14 cellular contexts compared by ENCODE assay signal in genomic region chr22:46605117-46605516, GRCh38. TPM values are rescaled to one million over a fixed set of nuclear protein-coding genes. Genes with fewer than 3 reads are reported as not detected.
DNase-seq lines count a peak whose midpoint lies in the region; ATAC-seq and TF ChIP-seq lines count a peak whose summit lies in the region.
"Had no signal": no experiment of that assay in that cellular context is flagged by ENCODE, and none has a peak within 500 bp of the region (broad histone marks: within the 10 kb centered on the region; RNA-seq: fewer than 3 reads in every experiment).

No MANE protein-coding gene starts in this region.

- H3K27me3 Mint-ChIP-seq in activated CD4-positive, alpha-beta T cell treated with anti-CD3 and anti-CD28 coated beads for 36 hours: no peaks in the 10 kb centered on the region
- no peaks in the 10 kb centered on the region for H3K27me3 Mint-ChIP-seq in natural killer cell treated with Interleukin-12 subunit alpha and Interleukin-12 subunit beta and Interleukin-15 and Interleukin-18, amount 100 ng/mL, for 72 hours
- H3K27me3 Mint-ChIP-seq in natural killer cell (ENCODE audit: low read depth in 2 of 2): no peaks in the 10 kb centered on the region
- H3K27me3 Mint-ChIP-seq in activated T-helper 2 cell treated with anti-CD3 and anti-CD28 coated beads, Interferon-gamma antibody, Interleukin-2, Interleukin-4, amounts not matched to agents 10 μg/mL and 5 μg/mL and 100 μg/mL, durations not matched to agents 14 hours and 24 hours and 36 hours (ENCODE audit: low read depth): no peaks in the 10 kb centered on the region
- no peaks in the 10 kb centered on the region for H3K27me3 Mint-ChIP-seq in naive thymus-derived CD4-positive, alpha-beta T cell
- H3K27me3 Mint-ChIP-seq: CD4-positive, CD25-positive, alpha-beta regulatory T cell had no signal

- H3K36me3 ChIP-seq in naive thymus-derived CD4-positive, alpha-beta T cell (ENCODE audit: control insufficient read depth in 2 of 3, insufficient read depth in 3 of 3, low read length in 3 of 3): no peaks in the 10 kb centered on the region
- H3K36me3 ChIP-seq: BLaER1 treated with 17β-estradiol and CSF1 and Interleukin-3, amounts not matched to agents 10 nM and 100 nM had no signal

- peaks cover 16% of the 10 kb centered on the region for H3K4me1 Mint-ChIP-seq in activated CD4-positive, alpha-beta T cell treated with anti-CD3 and anti-CD28 coated beads for 36 hours
- peaks cover 11 to 17% of the 10 kb centered on the region in 2 donors for H3K4me1 Mint-ChIP-seq in natural killer cell treated with Interleukin-12 subunit alpha and Interleukin-12 subunit beta and Interleukin-15 and Interleukin-18, amount 100 ng/mL, for 72 hours (ENCODE audit: low read depth in 2 of 2)
- H3K4me1 Mint-ChIP-seq in natural killer cell: peaks cover 10 to 28% of the 10 kb centered on the region in 2 donors
- peaks cover 14% of the 10 kb centered on the region for H3K4me1 Mint-ChIP-seq in activated T-helper 2 cell treated with anti-CD3 and anti-CD28 coated beads, Interferon-gamma antibody, Interleukin-2, Interleukin-4, amounts not matched to agents 10 μg/mL and 5 μg/mL and 100 μg/mL, durations not matched to agents 14 hours and 24 hours and 36 hours (ENCODE audit: low read depth)
- peaks cover 11 to 19% (median 16%) of the 10 kb centered on the region in 7 donors for H3K4me1 Mint-ChIP-seq in naive thymus-derived CD4-positive, alpha-beta T cell

- H3K36me3 Mint-ChIP-seq in activated CD4-positive, alpha-beta T cell treated with anti-CD3 and anti-CD28 coated beads for 36 hours (ENCODE audit: low read depth): peaks cover 3% of the 10 kb centered on the region
- no peaks in the 10 kb centered on the region for H3K36me3 Mint-ChIP-seq in natural killer cell treated with Interleukin-12 subunit alpha and Interleukin-12 subunit beta and Interleukin-15 and Interleukin-18, amount 100 ng/mL, for 72 hours
- no peaks in the 10 kb centered on the region for H3K36me3 Mint-ChIP-seq in natural killer cell
- peaks cover 17% of the 10 kb centered on the region for H3K36me3 Mint-ChIP-seq in activated T-helper 2 cell treated with anti-CD3 and anti-CD28 coated beads, Interferon-gamma antibody, Interleukin-2, Interleukin-4, amounts not matched to agents 10 μg/mL and 5 μg/mL and 100 μg/mL, durations not matched to agents 14 hours and 24 hours and 36 hours (ENCODE audit: low read depth)
- H3K36me3 Mint-ChIP-seq in naive thymus-derived CD4-positive, alpha-beta T cell: peaks cover 0 to 7% (median 0%) of the 10 kb centered on the region in 5 donors
- H3K36me3 Mint-ChIP-seq: CD4-positive, CD25-positive, alpha-beta regulatory T cell had no signal

- ATAC-seq in activated CD4-positive, alpha-beta T cell treated with anti-CD3 and anti-CD28 coated beads for 36 hours: no peak
- ATAC-seq in natural killer cell treated with Interleukin-12 subunit alpha and Interleukin-12 subunit beta and Interleukin-15 and Interleukin-18, amount 100 ng/mL, for 72 hours: no peak
- ATAC-seq in natural killer cell: no peak
- ATAC-seq in naive thymus-derived CD4-positive, alpha-beta T cell: no peak
- ATAC-seq: GM23338 had no signal

- no peak overlapping the region for H3K4me3 ChIP-seq in naive thymus-derived CD4-positive, alpha-beta T cell (ENCODE audit: low read length)
- H3K4me3 ChIP-seq: GM23338 had no signal

- H3K27ac ChIP-seq in naive thymus-derived CD4-positive, alpha-beta T cell (ENCODE audit: low read depth, low read length): no peak overlapping the region

- peak overlapping the region; percentile 37 for H3K27ac Mint-ChIP-seq in activated CD4-positive, alpha-beta T cell treated with anti-CD3 and anti-CD28 coated beads for 36 hours
- H3K27ac Mint-ChIP-seq in natural killer cell treated with Interleukin-12 subunit alpha and Interleukin-12 subunit beta and Interleukin-15 and Interleukin-18, amount 100 ng/mL, for 72 hours: peak overlapping the region in 1 of 2 donors; percentile 31
- H3K27ac Mint-ChIP-seq in natural killer cell: no peak overlapping the region
- H3K27ac Mint-ChIP-seq in activated T-helper 2 cell treated with anti-CD3 and anti-CD28 coated beads, Interferon-gamma antibody, Interleukin-2, Interleukin-4, amounts not matched to agents 10 μg/mL and 5 μg/mL and 100 μg/mL, durations not matched to agents 14 hours and 24 hours and 36 hours: peak overlapping the region; percentile 76
- peak overlapping the region in 1 of 9 donors; percentile 46 for H3K27ac Mint-ChIP-seq in naive thymus-derived CD4-positive, alpha-beta T cell
- H3K27ac Mint-ChIP-seq: GM23338 had no signal

- no peak overlapping the region for H3K4me3 Mint-ChIP-seq in activated CD4-positive, alpha-beta T cell treated with anti-CD3 and anti-CD28 coated beads for 36 hours
- H3K4me3 Mint-ChIP-seq in natural killer cell treated with Interleukin-12 subunit alpha and Interleukin-12 subunit beta and Interleukin-15 and Interleukin-18, amount 100 ng/mL, for 72 hours: peak overlapping the region; percentile 65
- H3K4me3 Mint-ChIP-seq in natural killer cell: no peak overlapping the region
- H3K4me3 Mint-ChIP-seq in activated T-helper 2 cell treated with anti-CD3 and anti-CD28 coated beads, Interferon-gamma antibody, Interleukin-2, Interleukin-4, amounts not matched to agents 10 μg/mL and 5 μg/mL and 100 μg/mL, durations not matched to agents 14 hours and 24 hours and 36 hours (ENCODE audit: low read depth): no peak overlapping the region
- peak overlapping the region in 4 of 10 donors; percentile 8 to 49 (median 37) for H3K4me3 Mint-ChIP-seq in naive thymus-derived CD4-positive, alpha-beta T cell
- H3K4me3 Mint-ChIP-seq: GM23338 had no signal

- H3K9me3 Mint-ChIP-seq in activated CD4-positive, alpha-beta T cell treated with anti-CD3 and anti-CD28 coated beads for 36 hours (ENCODE audit: low read depth): peaks cover 2% of the 10 kb centered on the region
- no peaks in the 10 kb centered on the region for H3K9me3 Mint-ChIP-seq in natural killer cell treated with Interleukin-12 subunit alpha and Interleukin-12 subunit beta and Interleukin-15 and Interleukin-18, amount 100 ng/mL, for 72 hours
- H3K9me3 Mint-ChIP-seq in natural killer cell: no peaks in the 10 kb centered on the region
- H3K9me3 Mint-ChIP-seq in activated T-helper 2 cell treated with anti-CD3 and anti-CD28 coated beads, Interferon-gamma antibody, Interleukin-2, Interleukin-4, amounts not matched to agents 10 μg/mL and 5 μg/mL and 100 μg/mL, durations not matched to agents 14 hours and 24 hours and 36 hours: no peaks in the 10 kb centered on the region
- H3K9me3 Mint-ChIP-seq in naive thymus-derived CD4-positive, alpha-beta T cell: peaks cover 0 to 4% (median 0%) of the 10 kb centered on the region in 11 donors
- H3K9me3 Mint-ChIP-seq: GM23338 had no signal

- peaks cover 10 to 12% of the 10 kb centered on the region in 2 donors for H3K4me1 ChIP-seq in naive thymus-derived CD4-positive, alpha-beta T cell (ENCODE audit: control insufficient read depth in 2 of 2, insufficient read depth in 2 of 2, low read length in 2 of 2)

- intact Hi-C loops in activated CD4-positive, alpha-beta T cell treated with anti-CD3 and anti-CD28 coated beads for 36 hours (cut with DNase I, micrococcal nuclease): loop anchor here (2.0 kb wide), 1 partner anchor 42 kb away; no protein-coding TSS in a partner anchor
- intact Hi-C loops in natural killer cell (cut with micrococcal nuclease): no loop called here
- intact Hi-C loops in activated T-helper 2 cell treated with anti-CD3 and anti-CD28 coated beads, Interferon-gamma antibody, Interleukin-2, Interleukin-4, amounts not matched to agents 10 μg/mL and 5 μg/mL and 100 μg/mL, durations not matched to agents 14 hours and 24 hours and 36 hours (cut with micrococcal nuclease): no loop called here
- intact Hi-C loops in naive thymus-derived CD4-positive, alpha-beta T cell (cut with micrococcal nuclease): no loop called here

- H3K9me3 ChIP-seq in naive thymus-derived CD4-positive, alpha-beta T cell (ENCODE audit: control insufficient read depth in 2 of 3, low read length in 3 of 3): no peaks in the 10 kb centered on the region
- H3K9me3 ChIP-seq: BLaER1 treated with 17β-estradiol and CSF1 and Interleukin-3, amounts not matched to agents 10 nM and 100 nM had no signal

- POLR2A ChIA-PET in activated CD4-positive, alpha-beta T cell treated with anti-CD3 and anti-CD28 coated beads for 36 hours (lab: Charles Lee): no interaction called here
- POLR2A ChIA-PET in naive thymus-derived CD4-positive, alpha-beta T cell (lab: Charles Lee): no interaction called here

- H3K27me3 ChIP-seq in naive thymus-derived CD4-positive, alpha-beta T cell (ENCODE audit: control insufficient read depth in 2 of 2, insufficient read depth in 2 of 2, low read length in 2 of 2): no peaks in the 10 kb centered on the region

- TF ChIP-seq CTCF in natural killer cell (IDR thresholded peaks at IDR 0.05): no peak

- no peak for DNase-seq in activated CD4-positive, alpha-beta T cell treated with anti-CD3 and anti-CD28 coated beads for 36 hours
- no peak for DNase-seq in activated CD4-positive, alpha-beta T cell treated with anti-CD3 and anti-CD28 coated beads, Interleukin-2, amount 50 U/mL, for 1 hour
- no peak for DNase-seq in natural killer cell treated with Interleukin-12 subunit alpha and Interleukin-12 subunit beta and Interleukin-15 and Interleukin-18, amount 100 ng/mL, for 72 hours (ENCODE audit: low spot score)
- DNase-seq in natural killer cell (no peak), GDM1 (lab: John Stamatoyannopoulos, UW) (no peak)
- DNase-seq in activated T-helper 2 cell treated with anti-CD3 and anti-CD28 coated beads, Interferon-gamma antibody, Interleukin-2, Interleukin-4, amounts not matched to agents 10 μg/mL and 5 μg/mL and 100 μg/mL, durations not matched to agents 14 hours and 24 hours and 36 hours (ENCODE audit: low spot score): no peak
- DNase-seq in naive thymus-derived CD4-positive, alpha-beta T cell: no peak
- DNase-seq: ACHN, Calu3, DMS 273 treated with DMSO at 0.1 percent for 48 hours, H7 had no signal

- CTCF ChIA-PET in activated CD4-positive, alpha-beta T cell treated with anti-CD3 and anti-CD28 coated beads for 36 hours (lab: Charles Lee): no interaction called here
- CTCF ChIA-PET in naive thymus-derived CD4-positive, alpha-beta T cell (lab: Charles Lee): no interaction called here

RNA-seq across cellular contexts. Expression of gene GRAMD4, which starts 15.1 kb away (rescaled TPM):
- total RNA-seq in activated CD4-positive, alpha-beta T cell treated with anti-CD3 and anti-CD28 coated beads for 36 hours: 10 to 100 TPM; 25.7 to 40.7 TPM
- 10 to 100 TPM in 1 of 2 donors, 1 to 10 TPM in 1; 6.8 to 21.4 TPM for total RNA-seq in natural killer cell treated with Interleukin-12 subunit alpha and Interleukin-12 subunit beta and Interleukin-15 and Interleukin-18, amount 100 ng/mL, for 72 hours
- 10 to 100 TPM; 30.0 to 78.5 (median 41.6) TPM for total RNA-seq in natural killer cell
- total RNA-seq in activated T-helper 2 cell treated with anti-CD3 and anti-CD28 coated beads, Interferon-gamma antibody, Interleukin-2, Interleukin-4, amounts not matched to agents 10 μg/mL and 5 μg/mL and 100 μg/mL, durations not matched to agents 14 hours and 24 hours and 36 hours: 90.8 and 91.6 TPM in 2 replicates
- 10 to 100 TPM; 13.9 to 48.5 (median 15.6) TPM for total RNA-seq in naive thymus-derived CD4-positive, alpha-beta T cell
- polyA plus RNA-seq in naive thymus-derived CD4-positive, alpha-beta T cell: 1 to 10 TPM; 2.1 to 2.8 TPM

Comparison
In these comparisons a context has a peak if more than half of its experiments do, and no peak if none do; other contexts are left out.
1. H3K27ac Mint-ChIP-seq: peak in activated CD4-positive, alpha-beta T cell treated with anti-CD3 and anti-CD28 coated beads for 36 hours (single experiment) and activated T-helper 2 cell treated with anti-CD3 and anti-CD28 coated beads, Interferon-gamma antibody, Interleukin-2, Interleukin-4, amounts not matched to agents 10 μg/mL and 5 μg/mL and 100 μg/mL, durations not matched to agents 14 hours and 24 hours and 36 hours (single experiment); none in natural killer cell (0 of 2).
2. intact Hi-C loops: an anchor here in activated CD4-positive, alpha-beta T cell treated with anti-CD3 and anti-CD28 coated beads for 36 hours (2.0 kb wide); none called in natural killer cell, activated T-helper 2 cell treated with anti-CD3 and anti-CD28 coated beads, Interferon-gamma antibody, Interleukin-2, Interleukin-4, amounts not matched to agents 10 μg/mL and 5 μg/mL and 100 μg/mL, durations not matched to agents 14 hours and 24 hours and 36 hours and naive thymus-derived CD4-positive, alpha-beta T cell.